ENCODE assay signal across 13 cellular contexts in genomic region chr13:46588019-46588418, GRCh38. TPM values are rescaled to one million over a fixed set of nuclear protein-coding genes. Genes with fewer than 3 reads are reported as not detected.
DNase-seq lines count a peak whose midpoint lies in the region; ATAC-seq and TF ChIP-seq lines count a peak whose summit lies in the region.
"Had no signal": no experiment of that assay in that cellular context is flagged by ENCODE, and none has a peak within 500 bp of the region (broad histone marks: within the 10 kb centered on the region; RNA-seq: fewer than 3 reads in every experiment).

No MANE protein-coding gene starts in this region.

- no peak overlapping the region for H3K27ac Mint-ChIP-seq in GM23338

- no peaks in the 10 kb centered on the region for H3K9me2 ChIP-seq in GM23338 (ENCODE audit: insufficient read depth)

- H3F3A ChIP-seq in GM23338 (replicated peaks; ENCODE audit: low read depth), result no peaks in the 10 kb centered on the region

- H3K9me3 Mint-ChIP-seq in GM23338, result no peaks in the 10 kb centered on the region

- no peaks in the 10 kb centered on the region for H3K27me3 Mint-ChIP-seq in GM23338 (ENCODE audit: insufficient read depth, low read depth, poor library complexity)

- TF ChIP-seq CTCF in GM23338 (conservative IDR thresholded peaks at IDR 0.05; ENCODE audit: low read depth in 2 of 2), result no peak

- H3K27ac ChIP-seq in GM23338 (ENCODE audit: low read depth), result no peak overlapping the region

- H3K4me1 ChIP-seq in GM23338 (ENCODE audit: insufficient read depth), result peaks cover 7% of the 10 kb centered on the region

- DNase-seq in NOMO-1 treated with DMSO at 0.1 percent for 48 hours (lab: John Stamatoyannopoulos, UW; ENCODE audit: unreplicated experiment) (peak; percentile 47), NOMO-1 treated with dmso at 0.1 percent for 144 hours (lab: John Stamatoyannopoulos, UW; ENCODE audit: unreplicated experiment) (no peak), NAMALWA (ENCODE audit: low spot score) (peak; percentile 63), NCI-H2196 (lab: John Stamatoyannopoulos, UW; ENCODE audit: unreplicated experiment) (no peak), NCI-H2081 treated with DMSO at 0.1 percent for 48 hours (lab: John Stamatoyannopoulos, UW) (no peak), GM23338 (ENCODE audit: low spot score) (no peak)
- no peak for DNase-seq in stimulated activated naive CD4-positive, alpha-beta T cell (lab: John Stamatoyannopoulos, UW)
- DNase-seq: 8988T, KG1, NCI-H524 treated with DMSO at 0.1 percent for 48 hours had no signal

- no peak overlapping the region for H3K4me2 ChIP-seq in GM23338

- no peak overlapping the region for H2AFZ ChIP-seq in GM23338

- H3K4me3 Mint-ChIP-seq in GM23338, result no peak overlapping the region

- peaks cover 18% of the 10 kb centered on the region for H3K4me1 Mint-ChIP-seq in GM23338

- no peaks in the 10 kb centered on the region for H3K27me3 ChIP-seq in GM23338 (ENCODE audit: insufficient read depth)
- H3K27me3 ChIP-seq: ascending aorta had no signal

- peaks cover 7% of the 10 kb centered on the region; the same call in 1 of the 2 replicates for H4K20me1 ChIP-seq in GM23338 (replicated peaks; ENCODE audit: insufficient read depth)

- no peaks in the 10 kb centered on the region for H3K36me3 ChIP-seq in GM23338 (ENCODE audit: insufficient read depth)
- H3K36me3 ChIP-seq: ascending aorta had no signal

- ATAC-seq in HG02885 (IDR thresholded peaks at IDR 0.05; ENCODE audit: poor library complexity, unreplicated experiment) (peak; percentile 53), GM23338 (no peak)
- ATAC-seq: sciatic nerve had no signal

- H3K4me3 ChIP-seq in GM23338, result no peak overlapping the region
- H3K4me3 ChIP-seq: ascending aorta had no signal

- peaks cover 52% of the 10 kb centered on the region for H3K79me2 ChIP-seq in GM23338 (replicated peaks; ENCODE audit: insufficient read depth)

- no peaks in the 10 kb centered on the region for H3K36me3 Mint-ChIP-seq in GM23338 (ENCODE audit: low read depth)

TF ChIP-seq in GM23338, 12 proteins besides CTCF, POLR2A, EP300 and RAD21:
- TF ChIP-seq ZNF114 (CRISPR knock-in tag; IDR thresholded peaks at IDR 0.05), result no peak

RNA-seq across cellular contexts. Expression of gene LRCH1, which starts 35.0 kb away (rescaled TPM):
- total RNA-seq in GM23338 (2014; rRNA removed; shearing (Covaris generic)), result 8.0 and 9.2 TPM in 2 replicates
- polyA plus RNA-seq in GM23338 (2016; fragmentation: Nextera tagmentation; extraction: Ambion mirVana), result 3.1 and 3.9 TPM in 2 replicates

Comparison
In these comparisons a context has a peak if more than half of its experiments do, and no peak if none do; other contexts are left out.
1. DNase-seq: peak in NOMO-1 treated with DMSO at 0.1 percent for 48 hours (single experiment) and NAMALWA (single experiment); none in NOMO-1 treated with dmso at 0.1 percent for 144 hours (single experiment), NCI-H2196 (single experiment), NCI-H2081 treated with DMSO at 0.1 percent for 48 hours (single experiment), stimulated activated naive CD4-positive, alpha-beta T cell (0 of 6) and GM23338 (single experiment).